20 cellular contexts compared by ENCODE assay signal in genomic region chr5:72123764-72124163, GRCh38. TPM values are rescaled to one million over a fixed set of nuclear protein-coding genes. Genes with fewer than 3 reads are reported as not detected.
DNase-seq lines count a peak whose midpoint lies in the region; ATAC-seq and TF ChIP-seq lines count a peak whose summit lies in the region.
"Had no signal": no experiment of that assay in that cellular context is flagged by ENCODE, and none has a peak within 500 bp of the region (broad histone marks: within the 10 kb centered on the region; RNA-seq: fewer than 3 reads in every experiment).

No MANE protein-coding gene starts in this region.

- no peak overlapping the region for H3K4me3 Mint-ChIP-seq in osteocyte (ENCODE audit: unreplicated experiment)
- H3K4me3 Mint-ChIP-seq: B cell; CD4-positive, CD25-positive, alpha-beta regulatory T cell had no signal

- peaks cover 0 to 3% of the 10 kb centered on the region in 2 experiments; a peak in 2 of 3 replicates for H3K36me3 ChIP-seq in HEK293 (ENCODE audit: control insufficient read depth in 2 of 2, insufficient read depth in 1 of 2, low read length in 2 of 2)
- no peaks in the 10 kb centered on the region for H3K36me3 ChIP-seq in colonic mucosa
- H3K36me3 ChIP-seq: SJCRH30 had no signal

- H3K9ac ChIP-seq in colonic mucosa (ENCODE audit: low read depth in 2 of 2, low read length in 2 of 2) = no peak overlapping the region

- H3K27ac Mint-ChIP-seq in osteocyte (ENCODE audit: unreplicated experiment) = peak overlapping the region; percentile 53
- H3K27ac Mint-ChIP-seq: B cell; CD4-positive, CD25-positive, alpha-beta regulatory T cell had no signal

- H3K27me3 ChIP-seq in colonic mucosa = no peaks in the 10 kb centered on the region
- H3K27me3 ChIP-seq: SJCRH30 had no signal

- intact Hi-C loops in colonic mucosa (cut with DNase I) = no loop called here

- H3K27me3 Mint-ChIP-seq in osteocyte (ENCODE audit: unreplicated experiment) = no peaks in the 10 kb centered on the region

- H3K4me3 ChIP-seq in HEK293 (ENCODE audit: low read depth, low read length) = no peak overlapping the region
- H3K4me3 ChIP-seq in colonic mucosa = no peak overlapping the region
- H3K4me3 ChIP-seq: SJCRH30 had no signal

- TF ChIP-seq CTCF in HEK293 (tag by site-specific recombination; IDR thresholded peaks at IDR 0.05) (no peak), osteocyte (IDR thresholded peaks at IDR 0.05) (no peak), colonic mucosa (IDR thresholded peaks at IDR 0.05) (no peak)

- H3K9me3 ChIP-seq in HEK293 (ENCODE audit: control insufficient read depth, insufficient read depth, low read depth, low read length) (no peaks in the 10 kb centered on the region), colonic mucosa (no peaks in the 10 kb centered on the region)
- H3K9me3 ChIP-seq: Caco-2, SJCRH30 had no signal

- CTCF ChIA-PET in HEK293 (lab: Yijun Ruan, JAX) = interaction anchor here (0.8 kb wide), 1 partner anchor 305 kb away, joined by 3 read pairs; no protein-coding TSS in a partner anchor

- POLR2A ChIA-PET in HEK293 (lab: Yijun Ruan, JAX) = no interaction called here

- ATAC-seq in HG03039 (IDR thresholded peaks at IDR 0.05; ENCODE audit: unreplicated experiment) (no peak), esophagus mucosa (no peak)

- H3K36me3 Mint-ChIP-seq in osteocyte (ENCODE audit: unreplicated experiment) = peaks cover 41% of the 10 kb centered on the region
- H3K36me3 Mint-ChIP-seq: CD4-positive, CD25-positive, alpha-beta regulatory T cell had no signal

- peaks cover 60% of the 10 kb centered on the region for H3K4me1 Mint-ChIP-seq in osteocyte (ENCODE audit: unreplicated experiment)
- H3K4me1 Mint-ChIP-seq: B cell; CD4-positive, CD25-positive, alpha-beta regulatory T cell had no signal

- peak; percentile 64 for DNase-seq in NCI-H146 treated with DMSO at 0.1 percent for 48 hours (lab: John Stamatoyannopoulos, UW; ENCODE audit: unreplicated experiment)
- peak; percentile 58 for DNase-seq in astrocyte of the hippocampus (ENCODE audit: low read depth, low spot score)
- no peak for DNase-seq in osteocyte (ENCODE audit: extremely low spot score, unreplicated experiment)
- no peak for DNase-seq in colonic mucosa
- DNase-seq: Caco-2; CD4-positive, CD25-positive, alpha-beta regulatory T cell; DMS153; IMR-90; Karpas-422; MM.1S; NCI-H1105; NCI-H2029 treated with DMSO at 0.1 percent for 48 hours; NCI-H2227 treated with DMSO at 0.1 percent for 48 hours; NCI-H524; SJCRH30; SW 1271 had no signal

- peaks cover 10% of the 10 kb centered on the region for H3K4me1 ChIP-seq in HEK293 (ENCODE audit: control insufficient read depth, insufficient read depth, low read length)
- H3K4me1 ChIP-seq in colonic mucosa = no peaks in the 10 kb centered on the region
- H3K4me1 ChIP-seq: Caco-2 had no signal

- H3K9me3 Mint-ChIP-seq in osteocyte (ENCODE audit: unreplicated experiment) = no peaks in the 10 kb centered on the region

- H3K27ac ChIP-seq in HEK293 (ENCODE audit: extremely low read depth, low read depth, low read length) (no peak overlapping the region), colonic mucosa (no peak overlapping the region)
- H3K27ac ChIP-seq: SJCRH30 had no signal

TF ChIP-seq in HEK293, 187 proteins besides CTCF, POLR2A, EP300 and RAD21:
- no peak for TF ChIP-seq ZNF19 (tag by site-specific recombination; IDR thresholded peaks at IDR 0.05; ENCODE audit: low read depth)
- TF ChIP-seq ZBTB21 (tag by site-specific recombination; IDR thresholded peaks at IDR 0.05) = no peak
- no peak for TF ChIP-seq SCRT2 (tag by site-specific recombination; IDR thresholded peaks at IDR 0.05)
- TF ChIP-seq ZNF121 (tag by site-specific recombination; IDR thresholded peaks at IDR 0.05) = peak; percentile 84
- no peak for TF ChIP-seq ZNF473 (tag by site-specific recombination; IDR thresholded peaks at IDR 0.05)
- TF ChIP-seq PRDM1 (tag by site-specific recombination; IDR thresholded peaks at IDR 0.05) = peak; percentile 58; the same call in 1 of the 2 replicates
- TF ChIP-seq ZNF488 (tag by site-specific recombination; IDR thresholded peaks at IDR 0.05) = no peak
- no peak for TF ChIP-seq PRDM4 (tag by site-specific recombination; IDR thresholded peaks at IDR 0.05)
- TF ChIP-seq ZNF221 (tag by site-specific recombination; IDR thresholded peaks at IDR 0.05; ENCODE audit: borderline replicate concordance) = no peak

RNA-seq across cellular contexts. Expression of gene MAP1B, which starts 16.5 kb away (rescaled TPM):
- total RNA-seq in osteocyte (189 and 207 TPM in 2 replicates), esophagus mucosa (8.4 TPM), colonic mucosa (10 to 100 TPM in 1 of 2 donors, 1 to 10 TPM in 1; 6.1 to 16.2 TPM)

Comparison
In these comparisons a context has a peak if more than half of its experiments do, and no peak if none do; other contexts are left out.
1. DNase-seq: peak in NCI-H146 treated with DMSO at 0.1 percent for 48 hours (single experiment) and astrocyte of the hippocampus (single experiment); none in osteocyte (single experiment) and colonic mucosa (single experiment).
2. RNA of gene MAP1B, which starts 16.5 kb away (total RNA-seq): 189 to 207 TPM in osteocyte; 6.1 to 16.2 TPM in colonic mucosa and 8.4 TPM in esophagus mucosa (single experiment); every median in the first group is over 10 times any median in the second.